ENCODE assay signal across 27 cellular contexts in genomic region chr7:33093266-33093665, GRCh38.
"Had no signal": no experiment of that assay in that cellular context is flagged by ENCODE, and none has a peak within 500 bp of the region (broad histone marks: within the 10 kb centered on the region; RNA-seq: fewer than 3 reads in every experiment).

No MANE protein-coding gene starts in this region.

- H3K27ac ChIP-seq: brain microvascular endothelial cell, esophagus muscularis mucosa, left ventricle myocardium inferior, ovary, psoas muscle, transverse colon had no signal

- H3K9me3 ChIP-seq: esophagus muscularis mucosa, left ventricle myocardium inferior, mucosa of descending colon, ovary, psoas muscle, transverse colon had no signal

- H3K4me1 Mint-ChIP-seq: WTC11 had no signal

- H3K4me3 ChIP-seq: esophagus muscularis mucosa, left ventricle myocardium inferior, lung, mucosa of descending colon, ovary, psoas muscle, smooth muscle cell, transverse colon had no signal

- FAIRE-seq: astrocyte, colon, islet of Langerhans had no signal

- H3K27me3 Mint-ChIP-seq: activated CD8-positive, alpha-beta T cell treated with anti-CD3 and anti-CD28 coated beads for 36 hours; activated naive CD8-positive, alpha-beta T cell treated with anti-CD3 and anti-CD28 coated beads, Interleukin-2, amount 10 ng/mL, durations not matched to agents 7 days and 5 days had no signal

- H3K4me2 ChIP-seq: smooth muscle cell had no signal

- H3K4me3 Mint-ChIP-seq: activated CD8-positive, alpha-beta T cell treated with anti-CD3 and anti-CD28 coated beads for 36 hours; activated naive CD8-positive, alpha-beta T cell treated with anti-CD3 and anti-CD28 coated beads, Interleukin-2, amount 10 ng/mL, durations not matched to agents 7 days and 5 days; activated T-cell treated with anti-CD3 and anti-CD28 coated beads, Interleukin-2, amount 50 U/mL, for 4 hours; WTC11 had no signal

- DNase-seq: activated CD4-positive, alpha-beta T cell treated with anti-CD3 and anti-CD28 coated beads for 1 hour; activated CD4-positive, alpha-beta T cell treated with anti-CD3 and anti-CD28 coated beads, Interleukin-2, amount 50 U/mL, for 1 hour; activated CD8-positive, alpha-beta T cell treated with anti-CD3 and anti-CD28 coated beads for 36 hours; activated naive CD4-positive, alpha-beta T cell; activated naive CD8-positive, alpha-beta T cell treated with anti-CD3 and anti-CD28 coated beads, Interleukin-2, amount 10 ng/mL, durations not matched to agents 7 days and 5 days; activated T-cell treated with anti-CD3 and anti-CD28 coated beads, Interleukin-2, amount 50 U/mL, for 4 hours; amniotic stem cell; brain microvascular endothelial cell; dermis blood vessel endothelial cell; effector CD4-positive, alpha-beta T cell; foreskin melanocyte; left ventricle myocardium inferior; mucosa of descending colon; ovary; psoas muscle; stimulated activated CD4-positive, alpha-beta T cell treated with anti-CD3 and anti-CD28 coated beads, Interleukin-1b, Interleukin-23, amount 100 ng/mL, for 48 hours; stimulated activated naive CD4-positive, alpha-beta T cell treated with Interleukin-2 at 50 U/mL for 16 hours; T-helper 2 cell; transverse colon had no signal

- H3K27me3 ChIP-seq: brain microvascular endothelial cell, esophagus muscularis mucosa, ovary, transverse colon had no signal

- H3K9me3 Mint-ChIP-seq: activated CD8-positive, alpha-beta T cell treated with anti-CD3 and anti-CD28 coated beads for 36 hours; activated naive CD8-positive, alpha-beta T cell treated with anti-CD3 and anti-CD28 coated beads, Interleukin-2, amount 10 ng/mL, durations not matched to agents 7 days and 5 days; activated T-cell treated with anti-CD3 and anti-CD28 coated beads, Interleukin-2, amount 50 U/mL, for 4 hours; activated T-helper 2 cell treated with anti-CD3 and anti-CD28 coated beads, Interferon-gamma antibody, Interleukin-2, Interleukin-4, amounts not matched to agents 10 μg/mL and 5 μg/mL and 100 μg/mL, durations not matched to agents 14 hours and 24 hours and 36 hours; WTC11 had no signal

- H3K4me1 ChIP-seq: esophagus muscularis mucosa, psoas muscle, transverse colon had no signal

- H3K27ac Mint-ChIP-seq: activated CD8-positive, alpha-beta T cell treated with anti-CD3 and anti-CD28 coated beads for 36 hours; activated naive CD8-positive, alpha-beta T cell treated with anti-CD3 and anti-CD28 coated beads, Interleukin-2, amount 10 ng/mL, durations not matched to agents 7 days and 5 days; activated T-helper 2 cell treated with anti-CD3 and anti-CD28 coated beads, Interferon-gamma antibody, Interleukin-2, Interleukin-4, amounts not matched to agents 10 μg/mL and 5 μg/mL and 100 μg/mL, durations not matched to agents 14 hours and 24 hours and 36 hours; WTC11 had no signal

- ATAC-seq: activated CD8-positive, alpha-beta T cell treated with anti-CD3 and anti-CD28 coated beads for 36 hours; activated T-cell treated with anti-CD3 and anti-CD28 coated beads, Interleukin-2, amount 50 U/mL, for 4 hours; mucosa of descending colon; WTC11 had no signal

- H3K36me3 ChIP-seq: ovary had no signal
